ENCODE assay signal across 8 cellular contexts in genomic region chr1:46617108-46617694, GRCh38. TPM values are rescaled to one million over a fixed set of nuclear protein-coding genes. Genes with fewer than 3 reads are reported as not detected.
DNase-seq lines count a peak whose midpoint lies in the region; ATAC-seq, FAIRE-seq and TF ChIP-seq lines count a peak whose summit lies in the region.

No MANE protein-coding gene starts in this region.

- H3K9ac ChIP-seq in iPS-18a (ENCODE audit: low read length) = peak overlapping the region; percentile 58

- no peaks in the 10 kb centered on the region for H3K36me3 Mint-ChIP-seq in activated naive CD8-positive, alpha-beta T cell treated with anti-CD3 and anti-CD28 coated beads for 36 hours
- peaks cover 16% of the 10 kb centered on the region for H3K36me3 Mint-ChIP-seq in stimulated activated memory B cell treated with anti-CD40 and anti-IgM and Interleukin-4, amounts not matched to agents 10 μg/mL and 1 μg/mL and 100 μg/mL, for 72 hours

- H3K4me3 ChIP-seq in HFF-Myc (replicated peaks; ENCODE audit: low read depth, low read length) (peak overlapping the region; percentile 51), iPS-18a (ENCODE audit: low read length) (peak overlapping the region; percentile 72)

- H3K27ac ChIP-seq in iPS-18a (ENCODE audit: low read length) = no peak overlapping the region

- H3K4me3 Mint-ChIP-seq in activated naive CD8-positive, alpha-beta T cell treated with anti-CD3 and anti-CD28 coated beads for 36 hours = peak overlapping the region; percentile 84
- H3K4me3 Mint-ChIP-seq in stimulated activated memory B cell treated with anti-CD40 and anti-IgM and Interleukin-4, amounts not matched to agents 10 μg/mL and 1 μg/mL and 100 μg/mL, for 72 hours = peak overlapping the region; percentile 88

- peaks cover 25% of the 10 kb centered on the region for H3K4me1 ChIP-seq in iPS-18a (ENCODE audit: control insufficient read depth, low read depth, low read length)

- no peaks in the 10 kb centered on the region for H3K9me3 Mint-ChIP-seq in activated naive CD8-positive, alpha-beta T cell treated with anti-CD3 and anti-CD28 coated beads for 36 hours
- no peaks in the 10 kb centered on the region for H3K9me3 Mint-ChIP-seq in stimulated activated memory B cell treated with anti-CD40 and anti-IgM and Interleukin-4, amounts not matched to agents 10 μg/mL and 1 μg/mL and 100 μg/mL, for 72 hours

- no peaks in the 10 kb centered on the region for H3K9me3 ChIP-seq in iPS-18a (ENCODE audit: control insufficient read depth, low read depth, low read length)

- ATAC-seq in stimulated activated memory B cell treated with anti-CD40 and anti-IgM and Interleukin-4, amounts not matched to agents 10 μg/mL and 1 μg/mL and 100 μg/mL, for 72 hours = no peak

- H3K27ac Mint-ChIP-seq in activated naive CD8-positive, alpha-beta T cell treated with anti-CD3 and anti-CD28 coated beads for 36 hours = peak overlapping the region; percentile 73
- H3K27ac Mint-ChIP-seq in stimulated activated memory B cell treated with anti-CD40 and anti-IgM and Interleukin-4, amounts not matched to agents 10 μg/mL and 1 μg/mL and 100 μg/mL, for 72 hours = peak overlapping the region; percentile 86

- no peaks in the 10 kb centered on the region for H3K36me3 ChIP-seq in iPS-18a (ENCODE audit: control insufficient read depth, low read depth, low read length)

- no peak for TF ChIP-seq CTCF in HFF-Myc (IDR thresholded peaks at IDR 0.05; ENCODE audit: low read depth, low read length, missing control alignments)

- DNase-seq in HFF-Myc (ENCODE audit: extremely low read depth, low read depth) = no peak
- no peak for DNase-seq in activated naive CD8-positive, alpha-beta T cell treated with anti-CD3 and anti-CD28 coated beads for 36 hours
- no peak for DNase-seq in NCI-H69 (lab: John Stamatoyannopoulos, UW)
- no peak for DNase-seq in NCI-H524 treated with DMSO at 0.1 percent for 48 hours (lab: John Stamatoyannopoulos, UW)
- DNase-seq in effector CD4-positive, alpha-beta T cell = no peak
- no peak for DNase-seq in HTR-8/SVneo (ENCODE audit: insufficient read length, low spot score)

- H3K27me3 Mint-ChIP-seq in activated naive CD8-positive, alpha-beta T cell treated with anti-CD3 and anti-CD28 coated beads for 36 hours = no peaks in the 10 kb centered on the region
- H3K27me3 Mint-ChIP-seq in stimulated activated memory B cell treated with anti-CD40 and anti-IgM and Interleukin-4, amounts not matched to agents 10 μg/mL and 1 μg/mL and 100 μg/mL, for 72 hours = no peaks in the 10 kb centered on the region

- peaks cover 32% of the 10 kb centered on the region for H3K4me1 Mint-ChIP-seq in activated naive CD8-positive, alpha-beta T cell treated with anti-CD3 and anti-CD28 coated beads for 36 hours
- H3K4me1 Mint-ChIP-seq in stimulated activated memory B cell treated with anti-CD40 and anti-IgM and Interleukin-4, amounts not matched to agents 10 μg/mL and 1 μg/mL and 100 μg/mL, for 72 hours = peaks cover 77% of the 10 kb centered on the region

- peaks cover 15% of the 10 kb centered on the region for H3K27me3 ChIP-seq in iPS-18a (ENCODE audit: control insufficient read depth, insufficient read depth, low read length)

- no peak for FAIRE-seq in HTR-8/SVneo (lab: Jason Lieb, UNC)

RNA-seq across cellular contexts. Expression of gene MOB3C, which starts 0.6 kb away (rescaled TPM):
- total RNA-seq in activated naive CD8-positive, alpha-beta T cell treated with anti-CD3 and anti-CD28 coated beads for 36 hours = 1 to 10 TPM; 8.7 TPM

RNA-seq across cellular contexts. Expression of gene MKNK1, which starts 13.1 kb away (rescaled TPM):
- 10 to 100 TPM; 23.0 to 23.4 TPM for total RNA-seq in activated naive CD8-positive, alpha-beta T cell treated with anti-CD3 and anti-CD28 coated beads for 36 hours

RNA-seq across cellular contexts. Expression of gene ATPAF1, which starts 51.0 kb away (rescaled TPM):
- 10 to 100 TPM; 45.0 to 46.6 TPM for total RNA-seq in activated naive CD8-positive, alpha-beta T cell treated with anti-CD3 and anti-CD28 coated beads for 36 hours

RNA-seq across cellular contexts. Expression of gene TEX38, which starts 54.5 kb away (rescaled TPM):
- not detected for total RNA-seq in activated naive CD8-positive, alpha-beta T cell treated with anti-CD3 and anti-CD28 coated beads for 36 hours
